35 cellular contexts compared by ENCODE assay signal in genomic region chr4:73347497-73347896, GRCh38. TPM values are rescaled to one million over a fixed set of nuclear protein-coding genes. Genes with fewer than 3 reads are reported as not detected.
"Had no signal": no experiment of that assay in that cellular context is flagged by ENCODE, and none has a peak within 500 bp of the region (broad histone marks: within the 10 kb centered on the region; RNA-seq: fewer than 3 reads in every experiment).

No MANE protein-coding gene starts in this region.

- H3K9me3 ChIP-seq: adrenal gland, body of pancreas, esophagus muscularis mucosa, gastrocnemius medialis, heart left ventricle had no signal

- ATAC-seq: activated CD4-positive, alpha-beta T cell treated with anti-CD3 and anti-CD28 coated beads for 36 hours; activated naive CD8-positive, alpha-beta T cell treated with anti-CD3 and anti-CD28 coated beads, Interleukin-2, amount 50 U/mL, for 24 hours; activated T-helper 17 cell treated with anti-CD3 and anti-CD28 coated beads, Interleukin-2, amount 50 U/mL, for 72 hours; body of pancreas; effector memory CD8-positive, alpha-beta T cell; foreskin keratinocyte; gastrocnemius medialis; heart left ventricle; T-helper 17 cell had no signal

- H3K4me1 Mint-ChIP-seq: activated CD4-positive, alpha-beta memory T cell treated with anti-CD3 and anti-CD28 coated beads, Interleukin-2, amount 10 ng/mL, durations not matched to agents 7 days and 5 days; activated CD4-positive, alpha-beta T cell treated with anti-CD3 and anti-CD28 coated beads for 36 hours; activated CD4-positive, alpha-beta T cell treated with anti-CD3 and anti-CD28 coated beads, Interleukin-2, amount 10 ng/mL, durations not matched to agents 24 days and 14 days; activated naive CD4-positive, alpha-beta T cell treated with anti-CD3 and anti-CD28 coated beads, Interleukin-2, amount 50 U/mL, for 24 hours; activated naive CD8-positive, alpha-beta T cell treated with anti-CD3 and anti-CD28 coated beads for 36 hours; activated naive CD8-positive, alpha-beta T cell treated with anti-CD3 and anti-CD28 coated beads, Interleukin-2, amount 50 U/mL, for 24 hours; activated T-helper 17 cell treated with anti-CD3 and anti-CD28 coated beads, Interleukin-2, amount 50 U/mL, for 72 hours; T-helper 17 cell had no signal

- H3K27ac Mint-ChIP-seq: activated CD4-positive, alpha-beta memory T cell treated with anti-CD3 and anti-CD28 coated beads, Interleukin-2, amount 10 ng/mL, durations not matched to agents 7 days and 5 days; activated CD4-positive, alpha-beta T cell treated with anti-CD3 and anti-CD28 coated beads for 36 hours; activated CD4-positive, alpha-beta T cell treated with anti-CD3 and anti-CD28 coated beads, Interleukin-2, amount 10 ng/mL, durations not matched to agents 24 days and 14 days; activated naive CD4-positive, alpha-beta T cell treated with anti-CD3 and anti-CD28 coated beads, Interleukin-2, amount 50 U/mL, for 24 hours; activated naive CD8-positive, alpha-beta T cell treated with anti-CD3 and anti-CD28 coated beads for 36 hours; activated naive CD8-positive, alpha-beta T cell treated with anti-CD3 and anti-CD28 coated beads, Interleukin-2, amount 50 U/mL, for 24 hours; activated T-cell treated with anti-CD3 and anti-CD28 coated beads, Interleukin-2, amount 50 U/mL, for 24 hours; activated T-helper 17 cell treated with anti-CD3 and anti-CD28 coated beads, Interleukin-2, amount 50 U/mL, for 72 hours; effector memory CD8-positive, alpha-beta T cell; T-helper 17 cell; T-helper 2 cell treated with Interferon-gamma antibody and Interleukin-4, amounts not matched to agents 5 μg/mL and 100 μg/mL, for 36 hours had no signal

- H3K9me3 Mint-ChIP-seq: activated CD4-positive, alpha-beta memory T cell treated with anti-CD3 and anti-CD28 coated beads, Interleukin-2, amount 10 ng/mL, durations not matched to agents 7 days and 5 days; activated CD4-positive, alpha-beta T cell treated with anti-CD3 and anti-CD28 coated beads, Interleukin-2, amount 10 ng/mL, durations not matched to agents 24 days and 14 days; activated naive CD4-positive, alpha-beta T cell treated with anti-CD3 and anti-CD28 coated beads, Interleukin-2, amount 50 U/mL, for 24 hours; activated naive CD8-positive, alpha-beta T cell treated with anti-CD3 and anti-CD28 coated beads for 36 hours; activated naive CD8-positive, alpha-beta T cell treated with anti-CD3 and anti-CD28 coated beads, Interleukin-2, amount 50 U/mL, for 24 hours; activated T-cell treated with anti-CD3 and anti-CD28 coated beads, Interleukin-2, amount 50 U/mL, for 24 hours; activated T-helper 17 cell treated with anti-CD3 and anti-CD28 coated beads, Interleukin-2, amount 50 U/mL, for 72 hours; effector memory CD8-positive, alpha-beta T cell; T-helper 2 cell treated with Interferon-gamma antibody and Interleukin-4, amounts not matched to agents 5 μg/mL and 100 μg/mL, for 36 hours had no signal

- H3K27ac ChIP-seq: adrenal gland, body of pancreas, esophagus muscularis mucosa, foreskin keratinocyte, gastrocnemius medialis, heart left ventricle, WERI-Rb-1 had no signal

- H3K4me3 Mint-ChIP-seq: activated CD4-positive, alpha-beta memory T cell treated with anti-CD3 and anti-CD28 coated beads, Interleukin-2, amount 10 ng/mL, durations not matched to agents 7 days and 5 days; activated CD4-positive, alpha-beta T cell treated with anti-CD3 and anti-CD28 coated beads for 36 hours; activated CD4-positive, alpha-beta T cell treated with anti-CD3 and anti-CD28 coated beads, Interleukin-2, amount 10 ng/mL, durations not matched to agents 24 days and 14 days; activated naive CD4-positive, alpha-beta T cell treated with anti-CD3 and anti-CD28 coated beads, Interleukin-2, amount 50 U/mL, for 24 hours; activated naive CD8-positive, alpha-beta T cell treated with anti-CD3 and anti-CD28 coated beads for 36 hours; activated naive CD8-positive, alpha-beta T cell treated with anti-CD3 and anti-CD28 coated beads, Interleukin-2, amount 50 U/mL, for 24 hours; activated T-cell treated with anti-CD3 and anti-CD28 coated beads, Interleukin-2, amount 50 U/mL, for 24 hours; activated T-helper 17 cell treated with anti-CD3 and anti-CD28 coated beads, Interleukin-2, amount 50 U/mL, for 72 hours; effector memory CD8-positive, alpha-beta T cell; T-helper 17 cell; T-helper 2 cell treated with Interferon-gamma antibody and Interleukin-4, amounts not matched to agents 5 μg/mL and 100 μg/mL, for 36 hours had no signal

- DNase-seq: activated CD4-positive, alpha-beta memory T cell treated with anti-CD3 and anti-CD28 coated beads, Interleukin-2, amount 10 ng/mL, durations not matched to agents 7 days and 5 days; activated CD4-positive, alpha-beta T cell treated with anti-CD3 and anti-CD28 coated beads for 36 hours; activated CD4-positive, alpha-beta T cell treated with anti-CD3 and anti-CD28 coated beads, Interleukin-2, amount 10 ng/mL, durations not matched to agents 24 days and 14 days; activated CD4-positive, CD25-positive, alpha-beta regulatory T cell; activated CD4-positive, CD25-positive, alpha-beta regulatory T cell treated with anti-CD3 and anti-CD28 coated beads, Interleukin-2, amount 50 U/mL, for 72 hours; activated CD8-positive, alpha-beta memory T cell treated with anti-CD3 and anti-CD28 coated beads, Interleukin-2, amount 50 U/mL, for 48 hours; activated effector memory CD4-positive, alpha-beta T cell treated with Interleukin-2 at 50 U/mL for 16 hours; activated gamma-delta T cell treated with Interleukin-2 at 50 U/mL for 16 hours; activated naive CD4-positive, alpha-beta T cell treated with Interleukin-2 at 50 U/mL for 16 hours; activated naive CD8-positive, alpha-beta T cell treated with anti-CD3 and anti-CD28 coated beads for 36 hours; activated naive CD8-positive, alpha-beta T cell treated with anti-CD3 and anti-CD28 coated beads, Interleukin-2, amount 50 U/mL, for 24 hours; activated T-cell treated with anti-CD3 and anti-CD28 coated beads for 4 hours; activated T-cell treated with anti-CD3 and anti-CD28 coated beads, Interleukin-2, amount 50 U/mL, for 24 hours; adrenal gland; amygdala; aorta; body of pancreas; caudate nucleus; cortex of kidney; dermis blood vessel endothelial cell; effector CD4-positive, alpha-beta T cell; effector memory CD8-positive, alpha-beta T cell; erythroblast; foreskin keratinocyte; gastrocnemius medialis; glutamatergic neuron; heart left ventricle; T-helper 17 cell; T1000; WERI-Rb-1 had no signal

- H3K4me3 ChIP-seq: adrenal gland, body of pancreas, esophagus muscularis mucosa, gastrocnemius medialis, heart left ventricle had no signal

- H3K36me3 Mint-ChIP-seq: activated naive CD4-positive, alpha-beta T cell treated with anti-CD3 and anti-CD28 coated beads, Interleukin-2, amount 50 U/mL, for 24 hours; activated naive CD8-positive, alpha-beta T cell treated with anti-CD3 and anti-CD28 coated beads for 36 hours had no signal

- H3K27me3 ChIP-seq: adrenal gland, body of pancreas, esophagus muscularis mucosa, foreskin keratinocyte, gastrocnemius medialis had no signal

- H3K4me1 ChIP-seq: adrenal gland, esophagus muscularis mucosa, foreskin keratinocyte, gastrocnemius medialis, heart left ventricle had no signal

- H3K27me3 Mint-ChIP-seq: activated CD4-positive, alpha-beta T cell treated with anti-CD3 and anti-CD28 coated beads for 36 hours; activated naive CD4-positive, alpha-beta T cell treated with anti-CD3 and anti-CD28 coated beads, Interleukin-2, amount 50 U/mL, for 24 hours; activated T-cell treated with anti-CD3 and anti-CD28 coated beads, Interleukin-2, amount 50 U/mL, for 24 hours had no signal

- H3K36me3 ChIP-seq: adrenal gland, esophagus muscularis mucosa, gastrocnemius medialis, heart left ventricle, WERI-Rb-1 had no signal

RNA-seq across cellular contexts. Expression of gene ALB, which starts 56.6 kb away (rescaled TPM):
- total RNA-seq: activated CD4-positive, alpha-beta memory T cell treated with anti-CD3 and anti-CD28 coated beads, Interleukin-2, amount 10 ng/mL, durations not matched to agents 7 days and 5 days; activated CD4-positive, alpha-beta T cell treated with anti-CD3 and anti-CD28 coated beads for 36 hours; activated CD4-positive, alpha-beta T cell treated with anti-CD3 and anti-CD28 coated beads, Interleukin-2, amount 10 ng/mL, durations not matched to agents 24 days and 14 days; activated naive CD8-positive, alpha-beta T cell treated with anti-CD3 and anti-CD28 coated beads for 36 hours; activated T-helper 17 cell treated with anti-CD3 and anti-CD28 coated beads, Interleukin-2, amount 50 U/mL, for 72 hours; chondrocyte; dermis blood vessel endothelial cell; foreskin keratinocyte; T-helper 17 cell had no signal
